27 cellular contexts compared by ENCODE assay signal in the genomic region with DNA sequence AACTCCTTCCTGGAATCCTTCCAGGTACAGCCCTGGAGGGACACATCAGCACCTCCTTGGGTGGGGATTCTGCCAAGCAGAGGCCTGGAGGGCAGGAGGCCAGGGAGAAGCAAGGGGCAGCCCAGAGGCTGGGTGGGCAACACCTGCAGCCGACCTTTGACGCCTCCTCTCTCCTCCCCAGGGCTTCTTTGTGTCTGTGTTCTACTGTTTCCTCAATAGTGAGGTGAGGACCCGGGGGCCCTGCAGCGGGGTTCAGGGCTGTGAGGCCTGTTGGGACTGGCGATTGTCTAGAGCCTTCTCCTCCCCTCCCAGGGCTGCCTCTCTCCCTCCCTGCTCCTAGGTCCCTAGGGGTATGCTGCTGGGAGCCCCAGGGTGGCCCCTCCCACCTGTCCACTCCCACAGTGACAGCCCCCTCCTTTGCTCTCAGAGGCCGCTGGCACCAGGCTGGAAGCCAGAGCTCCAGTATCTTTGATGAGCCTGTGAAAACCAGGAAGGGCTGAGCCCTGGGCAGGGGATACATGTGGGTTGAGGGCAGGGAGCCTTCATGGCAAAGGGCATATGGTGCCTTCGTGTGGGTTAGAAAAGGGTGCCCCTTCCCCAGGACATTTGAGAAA. TPM values are rescaled to one million over a fixed set of nuclear protein-coding genes. Genes with fewer than 3 reads are reported as not detected.
DNase-seq lines count a peak whose midpoint lies in the region; TF ChIP-seq lines count a peak whose summit lies in the region.
"Had no signal": no experiment of that assay in that cellular context is flagged by ENCODE, and none has a peak within 500 bp of the region (broad histone marks: within the 10 kb centered on the region; RNA-seq: fewer than 3 reads in every experiment).

No MANE protein-coding gene starts in this region.

- H3K36me3 Mint-ChIP-seq in activated naive CD4-positive, alpha-beta T cell treated with anti-CD3 and anti-CD28 coated beads, Interleukin-2, amount 50 U/mL, for 24 hours = no peaks in the 10 kb centered on the region
- H3K36me3 Mint-ChIP-seq in activated naive CD4-positive, alpha-beta T cell treated with anti-CD3 and anti-CD28 coated beads for 36 hours (ENCODE audit: low read depth) = no peaks in the 10 kb centered on the region
- no peaks in the 10 kb centered on the region for H3K36me3 Mint-ChIP-seq in nephron progenitor cell (ENCODE audit: low read depth)
- H3K36me3 Mint-ChIP-seq: CD14-positive monocyte; CD8-positive, alpha-beta memory T cell had no signal

- H3K4me3 Mint-ChIP-seq in activated naive CD4-positive, alpha-beta T cell treated with anti-CD3 and anti-CD28 coated beads, Interleukin-2, amount 50 U/mL, for 24 hours = no peak overlapping the region
- no peak overlapping the region for H3K4me3 Mint-ChIP-seq in activated naive CD4-positive, alpha-beta T cell treated with anti-CD3 and anti-CD28 coated beads for 36 hours
- H3K4me3 Mint-ChIP-seq in nephron progenitor cell = no peak overlapping the region
- H3K4me3 Mint-ChIP-seq: B cell; CD14-positive monocyte; CD8-positive, alpha-beta memory T cell; T-helper 17 cell had no signal

- CTCF ChIA-PET in activated naive CD4-positive, alpha-beta T cell treated with anti-CD3 and anti-CD28 coated beads for 36 hours (lab: Charles Lee) = interaction anchor here (1.0 to 3.2 kb wide), 3 partner anchors 18 to 194 kb away, joined by 3 to 40 read pairs (median 5); no protein-coding TSS in a partner anchor

- H3K27me3 Mint-ChIP-seq in activated naive CD4-positive, alpha-beta T cell treated with anti-CD3 and anti-CD28 coated beads, Interleukin-2, amount 50 U/mL, for 24 hours = no peaks in the 10 kb centered on the region
- H3K27me3 Mint-ChIP-seq in activated naive CD4-positive, alpha-beta T cell treated with anti-CD3 and anti-CD28 coated beads for 36 hours (ENCODE audit: low read depth) = no peaks in the 10 kb centered on the region
- H3K27me3 Mint-ChIP-seq in nephron progenitor cell (ENCODE audit: low read depth, poor library complexity) = peaks cover 10% of the 10 kb centered on the region

- DNase-seq in DMS 273 (lab: John Stamatoyannopoulos, UW; ENCODE audit: unreplicated experiment) (peak; percentile 30), DMS 273 treated with DMSO at 0.1 percent for 48 hours (lab: John Stamatoyannopoulos, UW) (no peak), NCI-H526 treated with DMSO at 0.1 percent for 48 hours (lab: John Stamatoyannopoulos, UW) (peak; percentile 88), nephron progenitor cell (peak; percentile 21), T-helper 1 cell (no peak)
- no peak for DNase-seq in activated naive CD4-positive, alpha-beta T cell treated with anti-CD3 and anti-CD28 coated beads for 36 hours
- DNase-seq in stimulated activated CD4-positive, alpha-beta T cell treated with anti-CD3 and anti-CD28 coated beads, Interleukin-12 subunit alpha, Interleukin-12 subunit beta, amount 100 ng/mL, for 4 hours = no peak
- DNase-seq: CD8-positive, alpha-beta memory T cell; DMS153; GM23248; H7; Karpas-422; NCI-H1105; NCI-H1694; NCI-H2081; NCI-H226; NCI-H510A; NCI-H774; SHP77 treated with DMSO at 0.1 percent for 48 hours; SW 1271; T-helper 17 cell had no signal

- no peak for TF ChIP-seq CTCF in nephron progenitor cell (IDR thresholded peaks at IDR 0.05)

- intact Hi-C loops in activated naive CD4-positive, alpha-beta T cell treated with anti-CD3 and anti-CD28 coated beads for 36 hours (cut with micrococcal nuclease) = no loop called here

- no peaks in the 10 kb centered on the region for H3K4me1 Mint-ChIP-seq in activated naive CD4-positive, alpha-beta T cell treated with anti-CD3 and anti-CD28 coated beads, Interleukin-2, amount 50 U/mL, for 24 hours
- H3K4me1 Mint-ChIP-seq in activated naive CD4-positive, alpha-beta T cell treated with anti-CD3 and anti-CD28 coated beads for 36 hours (ENCODE audit: low read depth) = no peaks in the 10 kb centered on the region
- H3K4me1 Mint-ChIP-seq in nephron progenitor cell = peaks cover 7% of the 10 kb centered on the region
- H3K4me1 Mint-ChIP-seq: B cell; CD14-positive monocyte; CD8-positive, alpha-beta memory T cell had no signal

- H3K27ac Mint-ChIP-seq in activated naive CD4-positive, alpha-beta T cell treated with anti-CD3 and anti-CD28 coated beads, Interleukin-2, amount 50 U/mL, for 24 hours = peak overlapping the region; percentile 35
- no peak overlapping the region for H3K27ac Mint-ChIP-seq in activated naive CD4-positive, alpha-beta T cell treated with anti-CD3 and anti-CD28 coated beads for 36 hours
- no peak overlapping the region for H3K27ac Mint-ChIP-seq in nephron progenitor cell
- H3K27ac Mint-ChIP-seq: B cell; CD8-positive, alpha-beta memory T cell; T-helper 17 cell had no signal

- H3K9me3 Mint-ChIP-seq in activated naive CD4-positive, alpha-beta T cell treated with anti-CD3 and anti-CD28 coated beads, Interleukin-2, amount 50 U/mL, for 24 hours = no peaks in the 10 kb centered on the region
- H3K9me3 Mint-ChIP-seq in activated naive CD4-positive, alpha-beta T cell treated with anti-CD3 and anti-CD28 coated beads for 36 hours = no peaks in the 10 kb centered on the region
- no peaks in the 10 kb centered on the region for H3K9me3 Mint-ChIP-seq in nephron progenitor cell
- H3K9me3 Mint-ChIP-seq: CD14-positive monocyte; CD8-positive, alpha-beta memory T cell had no signal

RNA-seq across cellular contexts. Expression of gene SPPL2C, which starts 10.7 kb away (rescaled TPM):
- not detected for total RNA-seq in activated naive CD4-positive, alpha-beta T cell treated with anti-CD3 and anti-CD28 coated beads for 36 hours
- total RNA-seq: B cell; CD8-positive, alpha-beta memory T cell; GM23248; H7; HepG2; HT1080; OCI-LY7; T-helper 17 cell had no signal

RNA-seq across cellular contexts. Expression of gene CRHR1, which starts 49.8 kb away (rescaled TPM):
- total RNA-seq in activated naive CD4-positive, alpha-beta T cell treated with anti-CD3 and anti-CD28 coated beads for 36 hours = not detected
- total RNA-seq: B cell; CD8-positive, alpha-beta memory T cell; GM23248; HepG2; HT1080; OCI-LY7; T-helper 17 cell had no signal

Comparison
In these comparisons a context has a peak if more than half of its experiments do, and no peak if none do; other contexts are left out.
1. DNase-seq: peak in DMS 273 (single experiment), NCI-H526 treated with DMSO at 0.1 percent for 48 hours (single experiment) and nephron progenitor cell (single experiment); none in DMS 273 treated with DMSO at 0.1 percent for 48 hours (single experiment), activated naive CD4-positive, alpha-beta T cell treated with anti-CD3 and anti-CD28 coated beads for 36 hours (single experiment), stimulated activated CD4-positive, alpha-beta T cell treated with anti-CD3 and anti-CD28 coated beads, Interleukin-12 subunit alpha, Interleukin-12 subunit beta, amount 100 ng/mL, for 4 hours (single experiment) and T-helper 1 cell (0 of 5).